Comparison of ENCODE assay signal across 8 cellular contexts in genomic region chr2:152635635-152636298, GRCh38.
DNase-seq lines count a peak whose midpoint lies in the region; ATAC-seq, FAIRE-seq and TF ChIP-seq lines count a peak whose summit lies in the region.

No MANE protein-coding gene starts in this region.

- in situ Hi-C loops in GM23248 (cut with MboI) = loop anchor here (25.0 kb wide), 1 partner anchor 598 kb away; no protein-coding TSS in a partner anchor

- no peaks in the 10 kb centered on the region for H3K9me3 ChIP-seq in GM23248 (ENCODE audit: low read depth)

- no peaks in the 10 kb centered on the region for H3K9me2 ChIP-seq in GM23248 (ENCODE audit: insufficient read depth)

- no peaks in the 10 kb centered on the region for H3F3A ChIP-seq in GM23248 (ENCODE audit: insufficient read depth)

- H3K4me3 ChIP-seq in GM23248 (no peak overlapping the region), bronchial epithelial cell (ENCODE audit: low read depth, low read length) (no peak overlapping the region)

- no peak overlapping the region for H3K4me2 ChIP-seq in GM23248 (ENCODE audit: unreplicated experiment)

- CTCF ChIA-PET in WTC11 (lab: Charles Lee) = interaction anchor here (0.6 to 3.3 kb wide), 40 partner anchors 8 to 603 kb away, joined by 3 to 42 read pairs (median 4); partner anchors contain the start of genes FMNL2, PRPF40A and STAM2

- H4K20me1 ChIP-seq in GM23248 (ENCODE audit: insufficient read depth) = no peaks in the 10 kb centered on the region

- H3K36me3 ChIP-seq in GM23248 (ENCODE audit: low read depth) (peaks cover 16% of the 10 kb centered on the region), bronchial epithelial cell (ENCODE audit: control insufficient read depth, insufficient read depth, low read length) (peaks cover 14% of the 10 kb centered on the region)

- H3K27ac ChIP-seq in GM23248 = no peak overlapping the region

- FAIRE-seq in bronchial epithelial cell (lab: Jason Lieb, UNC) = no peak

- H2AFZ ChIP-seq in GM23248 = no peak overlapping the region

- H3K79me2 ChIP-seq in GM23248 (ENCODE audit: insufficient read depth) = no peaks in the 10 kb centered on the region

- POLR2A ChIA-PET in WTC11 (lab: Charles Lee) = no interaction called here

- DNase-seq in DMS153 (lab: John Stamatoyannopoulos, UW) = peak; percentile 5
- peak; percentile 61 for DNase-seq in GM23248
- DNase-seq in NCI-H1694 treated with DMSO at 0.1 percent for 48 hours (lab: John Stamatoyannopoulos, UW) = peak; percentile 33
- DNase-seq in WTC11 (ENCODE audit: low spot score) = peak; percentile 78
- DNase-seq in bronchial epithelial cell (ENCODE audit: low read depth) = peak; percentile 46
- peak; percentile 45 for DNase-seq in kidney glomerular epithelial cell (lab: John Stamatoyannopoulos, UW)
- DNase-seq in stimulated activated CD4-positive, alpha-beta T cell treated with anti-CD3 and anti-CD28 coated beads, Interleukin-4, amount 100 ng/mL, for 48 hours (ENCODE audit: low read depth in 2 of 2) = peak; percentile 57 to 63
- no peak for DNase-seq in GOT3 (lab: John Stamatoyannopoulos, UW)

- no peaks in the 10 kb centered on the region for H3K27me3 Mint-ChIP-seq in WTC11 (ENCODE audit: low read depth)

- H3K27me3 ChIP-seq in GM23248 (replicated peaks; ENCODE audit: insufficient read depth) (no peaks in the 10 kb centered on the region), bronchial epithelial cell (ENCODE audit: control insufficient read depth, insufficient read depth, low read length) (no peaks in the 10 kb centered on the region)

- no peak overlapping the region for H3K9ac ChIP-seq in GM23248

- no peaks in the 10 kb centered on the region for H3K9me3 Mint-ChIP-seq in WTC11

- WGBS in GM23248 (ENCODE audit: low coverage in 1 of 2, low lambda C conversion rate in 2 of 2, missing lambda C conversion rate in 2 of 2), 2 experiments = 20 to 24% methylated on average over 5 of the region's 5 CpGs

- no peak overlapping the region for H3K27ac Mint-ChIP-seq in WTC11

- H3K4me1 ChIP-seq in GM23248 (ENCODE audit: insufficient read depth) = no peaks in the 10 kb centered on the region

- TF ChIP-seq CTCF in WTC11 (IDR thresholded peaks at IDR 0.05) (peak; percentile 86), bronchial epithelial cell (IDR thresholded peaks at IDR 0.05; ENCODE audit: insufficient read depth, low read length, severe bottlenecking) (peak; percentile 82)

- H3K4me1 Mint-ChIP-seq in WTC11 = no peaks in the 10 kb centered on the region

- peaks cover 34% of the 10 kb centered on the region for H3K36me3 Mint-ChIP-seq in WTC11

- ATAC-seq in WTC11 = peak; percentile 90

- H3K4me3 Mint-ChIP-seq in WTC11 = no peak overlapping the region

TF ChIP-seq in WTC11, 78 proteins besides CTCF, POLR2A, EP300 and RAD21 (continues in another document):
- TF ChIP-seq ZNF121 (CRISPR knock-in tag; IDR thresholded peaks at IDR 0.05) (no peak), USF2 (CRISPR knock-in tag; IDR thresholded peaks at IDR 0.05) (no peak), ZNF671 (CRISPR knock-in tag; IDR thresholded peaks at IDR 0.05) (no peak), ZNF532 (CRISPR knock-in tag; IDR thresholded peaks at IDR 0.05; ENCODE audit: borderline replicate concordance) (no peak), PRDM15 (CRISPR knock-in tag; IDR thresholded peaks at IDR 0.05) (no peak), AFF4 (CRISPR knock-in tag; IDR thresholded peaks at IDR 0.05; ENCODE audit: borderline replicate concordance) (no peak)
